ENCODE assay signal across 17 cellular contexts in the genomic region with DNA sequence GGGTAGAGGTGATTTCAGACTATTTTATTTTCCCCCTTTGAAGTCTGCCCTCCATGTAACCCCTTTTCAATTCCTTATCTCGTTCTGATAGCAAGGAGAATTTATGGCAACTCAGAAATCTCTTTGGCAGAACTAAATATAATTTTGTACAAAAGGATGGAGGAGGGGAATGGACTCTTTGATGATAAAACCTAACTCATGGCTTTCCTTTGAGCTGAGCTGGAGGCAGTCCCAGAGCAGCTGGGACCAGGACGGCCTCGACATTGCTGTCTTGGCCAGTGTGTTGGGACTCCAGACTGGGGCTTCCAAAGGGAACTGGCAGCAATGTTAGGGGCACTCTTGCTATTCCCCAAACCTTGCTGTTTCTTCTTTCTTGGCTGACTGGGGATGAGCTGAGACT. TPM values are rescaled to one million over a fixed set of nuclear protein-coding genes. Genes with fewer than 3 reads are reported as not detected.
A peak's percentile ranks its signal among the peaks of the same experiment; 100 is the strongest.
DNase-seq lines count a peak whose midpoint lies in the region; ATAC-seq and TF ChIP-seq lines count a peak whose summit lies in the region.
"Had no signal": no experiment of that assay in that cellular context is flagged by ENCODE, and none has a peak within 500 bp of the region (broad histone marks: within the 10 kb centered on the region; RNA-seq: fewer than 3 reads in every experiment).

No MANE protein-coding gene starts in this region.

- peak overlapping the region in 2 of 5 donors; percentile 53 to 63 for H3K9ac ChIP-seq in subcutaneous abdominal adipose tissue (ENCODE audit: low read length in 5 of 5)

- H3K4me3 ChIP-seq in Caco-2 (ENCODE audit: low read depth, low read length) (no peak overlapping the region), left ventricle myocardium inferior (no peak overlapping the region), subcutaneous abdominal adipose tissue (ENCODE audit: low read depth in 1 of 5, low read length in 5 of 5) (no peak overlapping the region)
- H3K4me3 ChIP-seq: HAP-1 had no signal

- CTCF ChIA-PET in Caco-2 (lab: Charles Lee): interaction anchor here (0.8 to 3.9 kb wide), 12 partner anchors 9 to 151 kb away, joined by 3 to 47 read pairs (median 6); no protein-coding TSS in a partner anchor

- intact Hi-C loops in Caco-2 (cut with micrococcal nuclease; ENCODE audit: unreplicated experiment): loop anchor here (1.0 kb wide), 2 partner anchors 13 to 27 kb away; no protein-coding TSS in a partner anchor
- intact Hi-C loops in left ventricle myocardium inferior (cut with micrococcal nuclease): no loop called here

- H3K27me3 Mint-ChIP-seq in Caco-2 (ENCODE audit: insufficient read depth, unreplicated experiment): no peaks in the 10 kb centered on the region
- no peaks in the 10 kb centered on the region for H3K27me3 Mint-ChIP-seq in activated T-helper 17 cell treated with anti-CD3 and anti-CD28 coated beads, Interleukin-2, amount 50 U/mL, for 72 hours
- H3K27me3 Mint-ChIP-seq: B cell; CD4-positive, alpha-beta memory T cell had no signal

- peaks cover 22% of the 10 kb centered on the region for H3K36me3 Mint-ChIP-seq in Caco-2 (ENCODE audit: insufficient read depth, unreplicated experiment)
- H3K36me3 Mint-ChIP-seq in activated T-helper 17 cell treated with anti-CD3 and anti-CD28 coated beads, Interleukin-2, amount 50 U/mL, for 72 hours (ENCODE audit: low read depth): peaks cover 6% of the 10 kb centered on the region

- POLR2A ChIA-PET in Caco-2 (lab: Charles Lee): interaction anchor here (0.6 to 1.5 kb wide), 5 partner anchors 10 to 152 kb away, joined by 3 to 10 read pairs (median 5); no protein-coding TSS in a partner anchor

- H3K27ac Mint-ChIP-seq in Caco-2 (ENCODE audit: unreplicated experiment): peak overlapping the region; percentile 97
- H3K27ac Mint-ChIP-seq in activated T-helper 17 cell treated with anti-CD3 and anti-CD28 coated beads, Interleukin-2, amount 50 U/mL, for 72 hours: peak overlapping the region; percentile 78
- H3K27ac Mint-ChIP-seq: B cell had no signal

- H3K9me3 ChIP-seq in Caco-2: no peaks in the 10 kb centered on the region
- H3K9me3 ChIP-seq in left ventricle myocardium inferior (replicated peaks): no peaks in the 10 kb centered on the region
- H3K9me3 ChIP-seq in subcutaneous abdominal adipose tissue (ENCODE audit: control insufficient read depth in 5 of 5, low read length in 5 of 5): no peaks in the 10 kb centered on the region
- H3K9me3 ChIP-seq: HAP-1 had no signal

- no peaks in the 10 kb centered on the region for H3K9me3 Mint-ChIP-seq in Caco-2 (ENCODE audit: unreplicated experiment)
- no peaks in the 10 kb centered on the region for H3K9me3 Mint-ChIP-seq in activated T-helper 17 cell treated with anti-CD3 and anti-CD28 coated beads, Interleukin-2, amount 50 U/mL, for 72 hours

- peak overlapping the region; percentile 50 for H3K27ac ChIP-seq in left ventricle myocardium inferior (replicated peaks)
- peak overlapping the region; percentile 76 for H3K27ac ChIP-seq in subcutaneous abdominal adipose tissue (ENCODE audit: low read depth, low read length)

- H3K4me3 Mint-ChIP-seq in Caco-2 (ENCODE audit: unreplicated experiment): peak overlapping the region; percentile 38
- H3K4me3 Mint-ChIP-seq in activated T-helper 17 cell treated with anti-CD3 and anti-CD28 coated beads, Interleukin-2, amount 50 U/mL, for 72 hours: no peak overlapping the region
- H3K4me3 Mint-ChIP-seq: B cell had no signal

- DNase-seq in Caco-2 (peak; percentile 74), left ventricle myocardium inferior (no peak), T-helper 1 cell (no peak)
- DNase-seq in stimulated activated CD4-positive, alpha-beta T cell treated with anti-CD3 and anti-CD28 coated beads, Interleukin-15, amount 100 ng/mL, for 24 hours: no peak
- DNase-seq: CD4-positive, alpha-beta memory T cell; DMS79 treated with DMSO at 0.1 percent for 48 hours; NCI-H1105 treated with DMSO at 0.1 percent for 48 hours; NCI-H187 treated with DMSO at 0.1 percent for 48 hours; NCI-H69; NK-92 treated with Interleukin-12 subunit alpha and Interleukin-12 subunit beta, amount 100 ng/mL, for 24 hours; SIG-M5 had no signal

- H3K27me3 ChIP-seq in Caco-2 (replicated peaks; ENCODE audit: control insufficient read depth, insufficient read depth, low read length): no peaks in the 10 kb centered on the region
- H3K27me3 ChIP-seq in left ventricle myocardium inferior (ENCODE audit: low read depth): no peaks in the 10 kb centered on the region
- no peaks in the 10 kb centered on the region for H3K27me3 ChIP-seq in subcutaneous abdominal adipose tissue (ENCODE audit: control insufficient read depth in 5 of 5, insufficient read depth in 4 of 5, low read length in 5 of 5)

- H3K36me3 ChIP-seq in Caco-2 (ENCODE audit: control insufficient read depth, insufficient read depth, low read length): no peaks in the 10 kb centered on the region
- H3K36me3 ChIP-seq in left ventricle myocardium inferior: no peaks in the 10 kb centered on the region
- no peaks in the 10 kb centered on the region for H3K36me3 ChIP-seq in subcutaneous abdominal adipose tissue (ENCODE audit: control insufficient read depth in 5 of 5, insufficient read depth in 5 of 5, low read length in 5 of 5)
- H3K36me3 ChIP-seq: HAP-1 had no signal

- peaks cover 72% of the 10 kb centered on the region for H3K4me1 ChIP-seq in Caco-2
- H3K4me1 ChIP-seq in left ventricle myocardium inferior: peaks cover 32% of the 10 kb centered on the region
- peaks cover 0 to 39% (median 18%) of the 10 kb centered on the region in 5 donors for H3K4me1 ChIP-seq in subcutaneous abdominal adipose tissue (ENCODE audit: control insufficient read depth in 5 of 5, insufficient read depth in 5 of 5, low read length in 5 of 5)
- H3K4me1 ChIP-seq: HAP-1 had no signal

- no TSS peak for BruUV-seq in Caco-2 (replicated peaks; lab: Mats Ljungman, UMichigan)

- no peak for ATAC-seq in activated T-helper 17 cell treated with anti-CD3 and anti-CD28 coated beads, Interleukin-2, amount 50 U/mL, for 72 hours (replicated peaks)
- no peak for ATAC-seq in GM21619 (IDR thresholded peaks at IDR 0.05; ENCODE audit: unreplicated experiment)

- TF ChIP-seq CTCF in Caco-2 (IDR thresholded peaks at IDR 0.05; ENCODE audit: insufficient read depth in 1 of 2, low read depth in 1 of 2, low read length in 1 of 2, severe bottlenecking in 1 of 2, unreplicated experiment in 1 of 2) (no peak), left ventricle myocardium inferior (IDR thresholded peaks at IDR 0.05; ENCODE audit: borderline replicate concordance) (no peak)

- peaks cover 68% of the 10 kb centered on the region for H3K4me1 Mint-ChIP-seq in Caco-2 (ENCODE audit: low read depth, unreplicated experiment)
- H3K4me1 Mint-ChIP-seq in activated T-helper 17 cell treated with anti-CD3 and anti-CD28 coated beads, Interleukin-2, amount 50 U/mL, for 72 hours: peaks cover 15% of the 10 kb centered on the region

RNA-seq across cellular contexts. Expression of gene PAX8, which starts 47.7 kb away (rescaled TPM):
- total RNA-seq in Caco-2 (2022) (7.5 and 7.7 TPM in 2 replicates), left ventricle myocardium inferior (0.44 TPM)
- total RNA-seq in activated T-helper 17 cell treated with anti-CD3 and anti-CD28 coated beads, Interleukin-2, amount 50 U/mL, for 72 hours: 1 to 10 TPM in 1 of 2 donors, under 1 TPM in 1; 0.86 to 1.6 TPM
- total RNA-seq: G401 had no signal

RNA-seq across cellular contexts. Expression of gene PSD4, which starts 57.3 kb away (rescaled TPM):
- 15.5 and 18.7 TPM in 2 replicates for total RNA-seq in Caco-2 (2022)
- 100 to 1,000 TPM; 300 to 503 TPM for total RNA-seq in activated T-helper 17 cell treated with anti-CD3 and anti-CD28 coated beads, Interleukin-2, amount 50 U/mL, for 72 hours
- total RNA-seq in left ventricle myocardium inferior: 2.2 TPM
- total RNA-seq: G401 had no signal

Comparison
In these comparisons a context has a peak if more than half of its experiments do, and no peak if none do; other contexts are left out.
1. DNase-seq: peak in Caco-2 (2 of 2); none in left ventricle myocardium inferior (single experiment), T-helper 1 cell (0 of 5) and stimulated activated CD4-positive, alpha-beta T cell treated with anti-CD3 and anti-CD28 coated beads, Interleukin-15, amount 100 ng/mL, for 24 hours (single experiment).
2. RNA of gene PSD4, which starts 57.3 kb away (total RNA-seq): 300 to 503 TPM in activated T-helper 17 cell treated with anti-CD3 and anti-CD28 coated beads, Interleukin-2, amount 50 U/mL, for 72 hours; 15.5 to 18.7 TPM in Caco-2 and 2.2 TPM in left ventricle myocardium inferior (single experiment); every median in the first group is over 10 times any median in the second.